ENCODE assay signal across 11 cellular contexts in the genomic region with DNA sequence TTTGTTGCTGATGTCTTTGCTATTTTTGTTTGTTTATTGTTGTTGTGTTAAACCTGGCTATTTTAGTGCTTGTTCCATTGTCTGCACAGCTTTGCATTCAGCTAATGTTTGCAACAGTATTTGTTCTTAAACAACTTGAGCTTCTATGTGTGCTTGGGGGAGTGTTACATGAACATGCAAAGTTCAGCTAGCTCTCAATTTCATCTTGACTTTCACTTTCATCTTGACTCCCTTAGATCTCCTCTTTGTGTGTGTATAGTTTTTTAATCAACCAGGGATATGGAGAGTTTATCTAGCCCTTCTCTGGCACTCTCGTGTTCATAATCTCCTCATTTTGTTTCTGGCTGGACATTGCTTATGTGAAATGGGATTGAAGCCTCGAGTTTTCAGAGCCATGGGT.
DNase-seq lines count a peak whose midpoint lies in the region; ATAC-seq lines count a peak whose summit lies in the region.
"Had no signal": no experiment of that assay in that cellular context is flagged by ENCODE, and none has a peak within 500 bp of the region (broad histone marks: within the 10 kb centered on the region; RNA-seq: fewer than 3 reads in every experiment).

No MANE protein-coding gene starts in this region.

- DNase-seq in myocyte (ENCODE audit: low read depth) (peak; percentile 8), Kasumi-1 (lab: John Stamatoyannopoulos, UW) (no peak), cortex of kidney (lab: John Stamatoyannopoulos, UW) (no peak), occipital lobe (lab: John Stamatoyannopoulos, UW) (no peak)
- DNase-seq in activated T-cell treated with anti-CD3 and anti-CD28 coated beads, Interleukin-2, amount 50 U/mL, for 4 hours = no peak
- DNase-seq: foreskin melanocyte, trophoblast cell had no signal

- H3K9me3 Mint-ChIP-seq in activated T-cell treated with anti-CD3 and anti-CD28 coated beads, Interleukin-2, amount 50 U/mL, for 4 hours = no peaks in the 10 kb centered on the region

- H3K27me3 Mint-ChIP-seq in activated T-cell treated with anti-CD3 and anti-CD28 coated beads, Interleukin-2, amount 50 U/mL, for 4 hours (ENCODE audit: low read depth) = no peaks in the 10 kb centered on the region

- H3K4me3 Mint-ChIP-seq in activated T-cell treated with anti-CD3 and anti-CD28 coated beads, Interleukin-2, amount 50 U/mL, for 4 hours = no peak overlapping the region

- ATAC-seq in GM18861 (IDR thresholded peaks at IDR 0.05; ENCODE audit: unreplicated experiment) (peak; percentile 97), GM21786 (IDR thresholded peaks at IDR 0.05; ENCODE audit: unreplicated experiment) (peak; percentile 99), HG03571 (IDR thresholded peaks at IDR 0.05; ENCODE audit: unreplicated experiment) (peak; percentile 96)
- no peak for ATAC-seq in activated T-cell treated with anti-CD3 and anti-CD28 coated beads, Interleukin-2, amount 50 U/mL, for 4 hours
- ATAC-seq: HCT116 had no signal

- H3K36me3 Mint-ChIP-seq in activated T-cell treated with anti-CD3 and anti-CD28 coated beads, Interleukin-2, amount 50 U/mL, for 4 hours (ENCODE audit: insufficient read depth) = no peaks in the 10 kb centered on the region

- peaks cover 7% of the 10 kb centered on the region for H3K4me1 Mint-ChIP-seq in activated T-cell treated with anti-CD3 and anti-CD28 coated beads, Interleukin-2, amount 50 U/mL, for 4 hours (ENCODE audit: low read depth)

Comparison
In these comparisons a context has a peak if more than half of its experiments do, and no peak if none do; other contexts are left out.
1. ATAC-seq: peak in GM18861 (single experiment), GM21786 (single experiment) and HG03571 (single experiment); none in activated T-cell treated with anti-CD3 and anti-CD28 coated beads, Interleukin-2, amount 50 U/mL, for 4 hours (0 of 2).